Comparison of ENCODE assay signal across 36 cellular contexts in genomic region chr5:162154242-162154641, GRCh38.
"Had no signal": no experiment of that assay in that cellular context is flagged by ENCODE, and none has a peak within 500 bp of the region (broad histone marks: within the 10 kb centered on the region; RNA-seq: fewer than 3 reads in every experiment).

No MANE protein-coding gene starts in this region.

- H3K9me3 ChIP-seq: adrenal gland, ascending aorta, body of pancreas, breast epithelium had no signal

- H3K4me1 Mint-ChIP-seq: activated naive CD4-positive, alpha-beta T cell treated with anti-CD3 and anti-CD28 coated beads, Interleukin-2, amount 10 ng/mL, durations not matched to agents 7 days and 5 days; activated naive CD4-positive, alpha-beta T cell treated with anti-CD3 and anti-CD28 coated beads, Interleukin-2, amount 50 U/mL, for 24 hours; activated naive CD8-positive, alpha-beta T cell treated with anti-CD3 and anti-CD28 coated beads for 36 hours; activated naive CD8-positive, alpha-beta T cell treated with anti-CD3 and anti-CD28 coated beads, Interleukin-2, amount 10 ng/mL, durations not matched to agents 7 days and 5 days; activated naive CD8-positive, alpha-beta T cell treated with anti-CD3 and anti-CD28 coated beads, Interleukin-2, amount 50 U/mL, for 24 hours; activated T-helper 17 cell treated with anti-CD3 and anti-CD28 coated beads, Interleukin-2, amount 50 U/mL, for 72 hours; brain; central memory CD8-positive, alpha-beta T cell had no signal

- H3K9me3 Mint-ChIP-seq: activated naive CD4-positive, alpha-beta T cell treated with anti-CD3 and anti-CD28 coated beads, Interleukin-2, amount 10 ng/mL, durations not matched to agents 7 days and 5 days; activated naive CD4-positive, alpha-beta T cell treated with anti-CD3 and anti-CD28 coated beads, Interleukin-2, amount 50 U/mL, for 24 hours; activated naive CD8-positive, alpha-beta T cell treated with anti-CD3 and anti-CD28 coated beads for 36 hours; activated naive CD8-positive, alpha-beta T cell treated with anti-CD3 and anti-CD28 coated beads, Interleukin-2, amount 10 ng/mL, durations not matched to agents 7 days and 5 days; activated naive CD8-positive, alpha-beta T cell treated with anti-CD3 and anti-CD28 coated beads, Interleukin-2, amount 50 U/mL, for 24 hours; activated T-helper 1 cell treated with anti-CD3 and anti-CD28 coated beads, Interleukin-12 subunit alpha, Interleukin-12 subunit beta, Interleukin-2, Interleukin-4 antibody, amounts not matched to agents 30 ng/mL and 10 ng/mL and 1 ng/mL, durations not matched to agents 14 hours and 24 hours and 36 hours; brain had no signal

- H3K36me3 ChIP-seq: adrenal gland, ascending aorta, brain microvascular endothelial cell, breast epithelium, cardiac muscle cell had no signal

- ATAC-seq: activated naive CD4-positive, alpha-beta T cell treated with anti-CD3 and anti-CD28 coated beads, Interleukin-2, amount 50 U/mL, for 72 hours; activated naive CD8-positive, alpha-beta T cell treated with anti-CD3 and anti-CD28 coated beads, Interleukin-2, amount 50 U/mL, for 24 hours; activated T-cell treated with anti-CD3 and anti-CD28 coated beads, Interleukin-2, amount 50 U/mL, for 4 hours; activated T-helper 17 cell treated with anti-CD3 and anti-CD28 coated beads, Interleukin-2, amount 50 U/mL, for 72 hours; body of pancreas had no signal

- H3K27me3 ChIP-seq: adrenal gland, ascending aorta, body of pancreas, brain microvascular endothelial cell, breast epithelium, cardiac muscle cell had no signal

- H3K36me3 Mint-ChIP-seq: activated naive CD4-positive, alpha-beta T cell treated with anti-CD3 and anti-CD28 coated beads, Interleukin-2, amount 10 ng/mL, durations not matched to agents 7 days and 5 days; activated naive CD4-positive, alpha-beta T cell treated with anti-CD3 and anti-CD28 coated beads, Interleukin-2, amount 50 U/mL, for 24 hours; activated naive CD4-positive, alpha-beta T cell treated with anti-CD3 and anti-CD28 coated beads, Interleukin-2, amount 50 U/mL, for 72 hours; activated naive CD8-positive, alpha-beta T cell; activated naive CD8-positive, alpha-beta T cell treated with anti-CD3 and anti-CD28 coated beads for 36 hours; activated naive CD8-positive, alpha-beta T cell treated with anti-CD3 and anti-CD28 coated beads, Interleukin-2, amount 10 ng/mL, durations not matched to agents 7 days and 5 days had no signal

- DNase-seq: activated effector memory CD4-positive, alpha-beta T cell treated with anti-CD3 and anti-CD28 coated beads, Interleukin-2, amount 50 U/mL, for 16 hours; activated effector memory CD4-positive, alpha-beta T cell treated with Interleukin-2 at 50 U/mL for 16 hours; activated gamma-delta T cell; activated gamma-delta T cell treated with Interleukin-2 at 50 U/mL for 16 hours; activated naive CD4-positive, alpha-beta T cell; activated naive CD4-positive, alpha-beta T cell treated with anti-CD3 and anti-CD28 coated beads for 36 hours; activated naive CD4-positive, alpha-beta T cell treated with anti-CD3 and anti-CD28 coated beads, Interleukin-2, amount 10 ng/mL, durations not matched to agents 7 days and 5 days; activated naive CD4-positive, alpha-beta T cell treated with anti-CD3 and anti-CD28 coated beads, Interleukin-2, amount 50 U/mL, for 16 hours; activated naive CD4-positive, alpha-beta T cell treated with Interleukin-2 at 50 U/mL for 16 hours; activated naive CD8-positive, alpha-beta T cell treated with anti-CD3 and anti-CD28 coated beads for 36 hours; activated naive CD8-positive, alpha-beta T cell treated with anti-CD3 and anti-CD28 coated beads, Interleukin-2, amount 10 ng/mL, durations not matched to agents 7 days and 5 days; activated naive CD8-positive, alpha-beta T cell treated with anti-CD3 and anti-CD28 coated beads, Interleukin-2, amount 50 U/mL, for 24 hours; activated T-cell treated with anti-CD3 and anti-CD28 coated beads, Interleukin-2, amount 50 U/mL, for 24 hours; activated T-cell treated with anti-CD3 and anti-CD28 coated beads, Interleukin-2, amount 50 U/mL, for 4 hours; activated T-cell treated with anti-CD3 and anti-CD28 coated beads, Interleukin-2, amount 50 U/mL, for 48 hours; adrenal gland; amniotic stem cell; amygdala; anterior cingulate cortex; aorta; body of pancreas; brain microvascular endothelial cell; caudate nucleus; central memory CD4-positive, alpha-beta T cell; cerebellar nuclear complex had no signal

- H3K27ac Mint-ChIP-seq: activated naive CD4-positive, alpha-beta T cell treated with anti-CD3 and anti-CD28 coated beads for 36 hours; activated naive CD4-positive, alpha-beta T cell treated with anti-CD3 and anti-CD28 coated beads, Interleukin-2, amount 10 ng/mL, durations not matched to agents 7 days and 5 days; activated naive CD4-positive, alpha-beta T cell treated with anti-CD3 and anti-CD28 coated beads, Interleukin-2, amount 50 U/mL, for 24 hours; activated naive CD4-positive, alpha-beta T cell treated with anti-CD3 and anti-CD28 coated beads, Interleukin-2, amount 50 U/mL, for 72 hours; activated naive CD8-positive, alpha-beta T cell; activated naive CD8-positive, alpha-beta T cell treated with anti-CD3 and anti-CD28 coated beads for 36 hours; activated naive CD8-positive, alpha-beta T cell treated with anti-CD3 and anti-CD28 coated beads, Interleukin-2, amount 10 ng/mL, durations not matched to agents 7 days and 5 days; activated naive CD8-positive, alpha-beta T cell treated with anti-CD3 and anti-CD28 coated beads, Interleukin-2, amount 50 U/mL, for 24 hours; activated T-cell treated with anti-CD3 and anti-CD28 coated beads, Interleukin-2, amount 50 U/mL, for 24 hours; activated T-helper 1 cell treated with anti-CD3 and anti-CD28 coated beads, Interleukin-12 subunit alpha, Interleukin-12 subunit beta, Interleukin-2, Interleukin-4 antibody, amounts not matched to agents 30 ng/mL and 10 ng/mL and 1 ng/mL, durations not matched to agents 14 hours and 24 hours and 36 hours; activated T-helper 17 cell treated with anti-CD3 and anti-CD28 coated beads, Interleukin-2, amount 50 U/mL, for 72 hours; activated T-helper 2 cell treated with anti-CD3 and anti-CD28 coated beads, Interferon-gamma antibody, Interleukin-2, Interleukin-4, amounts not matched to agents 10 μg/mL and 5 μg/mL and 100 μg/mL, durations not matched to agents 14 hours and 24 hours and 36 hours; brain had no signal

- H3K27ac ChIP-seq: adrenal gland, ascending aorta, body of pancreas, brain microvascular endothelial cell, breast epithelium, cardiac muscle cell had no signal

- H3K4me3 Mint-ChIP-seq: activated naive CD4-positive, alpha-beta T cell treated with anti-CD3 and anti-CD28 coated beads for 36 hours; activated naive CD4-positive, alpha-beta T cell treated with anti-CD3 and anti-CD28 coated beads, Interleukin-2, amount 10 ng/mL, durations not matched to agents 7 days and 5 days; activated naive CD4-positive, alpha-beta T cell treated with anti-CD3 and anti-CD28 coated beads, Interleukin-2, amount 50 U/mL, for 24 hours; activated naive CD8-positive, alpha-beta T cell; activated naive CD8-positive, alpha-beta T cell treated with anti-CD3 and anti-CD28 coated beads for 36 hours; activated naive CD8-positive, alpha-beta T cell treated with anti-CD3 and anti-CD28 coated beads, Interleukin-2, amount 10 ng/mL, durations not matched to agents 7 days and 5 days; activated naive CD8-positive, alpha-beta T cell treated with anti-CD3 and anti-CD28 coated beads, Interleukin-2, amount 50 U/mL, for 24 hours; activated T-cell treated with anti-CD3 and anti-CD28 coated beads, Interleukin-2, amount 50 U/mL, for 24 hours; activated T-cell treated with anti-CD3 and anti-CD28 coated beads, Interleukin-2, amount 50 U/mL, for 4 hours; activated T-helper 1 cell treated with anti-CD3 and anti-CD28 coated beads, Interleukin-12 subunit alpha, Interleukin-12 subunit beta, Interleukin-2, Interleukin-4 antibody, amounts not matched to agents 30 ng/mL and 10 ng/mL and 1 ng/mL, durations not matched to agents 14 hours and 24 hours and 36 hours; activated T-helper 17 cell treated with anti-CD3 and anti-CD28 coated beads, Interleukin-2, amount 50 U/mL, for 72 hours; brain; central memory CD8-positive, alpha-beta T cell had no signal

- H3K4me1 ChIP-seq: adrenal gland, ascending aorta, body of pancreas, breast epithelium had no signal

- H3K27me3 Mint-ChIP-seq: activated naive CD4-positive, alpha-beta T cell treated with anti-CD3 and anti-CD28 coated beads, Interleukin-2, amount 10 ng/mL, durations not matched to agents 7 days and 5 days; activated naive CD4-positive, alpha-beta T cell treated with anti-CD3 and anti-CD28 coated beads, Interleukin-2, amount 50 U/mL, for 24 hours; activated naive CD8-positive, alpha-beta T cell; activated naive CD8-positive, alpha-beta T cell treated with anti-CD3 and anti-CD28 coated beads for 36 hours; activated naive CD8-positive, alpha-beta T cell treated with anti-CD3 and anti-CD28 coated beads, Interleukin-2, amount 10 ng/mL, durations not matched to agents 7 days and 5 days; activated naive CD8-positive, alpha-beta T cell treated with anti-CD3 and anti-CD28 coated beads, Interleukin-2, amount 50 U/mL, for 24 hours; activated T-cell treated with anti-CD3 and anti-CD28 coated beads, Interleukin-2, amount 50 U/mL, for 24 hours; activated T-helper 17 cell treated with anti-CD3 and anti-CD28 coated beads, Interleukin-2, amount 50 U/mL, for 72 hours; brain; central memory CD8-positive, alpha-beta T cell had no signal

- H3K4me3 ChIP-seq: adrenal gland, ascending aorta, body of pancreas, breast epithelium, cardiac muscle cell had no signal
